8 cellular contexts compared by ENCODE assay signal in the genomic region with DNA sequence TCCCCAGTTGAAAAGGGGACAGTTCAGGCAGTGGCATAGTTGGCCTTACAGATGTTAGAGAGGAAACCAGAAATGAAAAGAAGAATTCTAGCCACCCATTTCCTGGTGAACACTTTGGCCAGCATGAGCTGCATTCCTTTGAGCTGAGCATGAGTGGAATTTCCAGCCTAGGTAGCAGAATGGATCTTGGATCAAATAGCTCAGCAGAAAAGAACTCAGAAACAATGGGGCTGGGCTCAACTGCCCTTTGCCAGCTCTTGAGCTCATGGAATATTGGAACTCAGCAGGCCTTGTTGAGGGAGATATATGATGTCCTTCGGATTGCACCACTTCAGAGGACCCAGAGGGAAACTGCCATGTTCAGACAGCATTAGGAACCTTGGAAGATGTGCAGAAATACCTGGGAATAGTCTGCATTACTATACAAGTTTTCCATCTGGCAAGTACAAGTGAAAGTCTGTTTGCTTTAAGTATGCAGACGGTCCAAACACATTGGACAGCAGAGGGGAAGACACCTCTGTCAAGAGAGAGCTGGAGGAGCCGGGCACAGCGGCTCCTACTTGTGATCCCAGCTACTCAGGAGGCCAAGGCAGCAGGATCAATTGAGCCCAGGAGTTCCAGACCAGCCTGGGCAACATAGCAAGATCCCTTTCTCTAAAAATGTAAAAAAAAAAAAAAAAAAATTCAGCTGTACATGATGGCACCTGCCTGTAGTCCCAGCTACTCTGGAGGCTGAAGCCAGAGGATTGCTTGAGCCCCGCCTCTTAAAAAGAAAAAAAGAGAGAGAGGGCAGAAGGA. TPM values are rescaled to one million over a fixed set of nuclear protein-coding genes. Genes with fewer than 3 reads are reported as not detected.
DNase-seq lines count a peak whose midpoint lies in the region; ATAC-seq and TF ChIP-seq lines count a peak whose summit lies in the region.

No MANE protein-coding gene starts in this region.

- no peaks in the 10 kb centered on the region for H3K9me3 Mint-ChIP-seq in mesothelial cell of epicardium
- H3K9me3 Mint-ChIP-seq in activated CD4-positive, alpha-beta T cell treated with anti-CD3 and anti-CD28 coated beads, Interleukin-2, amount 10 ng/mL, durations not matched to agents 24 days and 14 days, result no peaks in the 10 kb centered on the region

- intact Hi-C loops in activated CD4-positive, alpha-beta T cell treated with anti-CD3 and anti-CD28 coated beads, Interleukin-2, amount 10 ng/mL, durations not matched to agents 24 days and 14 days (cut with micrococcal nuclease), result loop anchor here (5.0 kb wide), 2 partner anchors 807 to 917 kb away; partner anchors contain the start of genes ANAPC13 and CEP63

- H3K36me3 Mint-ChIP-seq in mesothelial cell of epicardium, result no peaks in the 10 kb centered on the region
- H3K36me3 Mint-ChIP-seq in activated CD4-positive, alpha-beta T cell treated with anti-CD3 and anti-CD28 coated beads, Interleukin-2, amount 10 ng/mL, durations not matched to agents 24 days and 14 days (ENCODE audit: low read depth), result peaks cover 8% of the 10 kb centered on the region

- no peaks in the 10 kb centered on the region for H3K27me3 Mint-ChIP-seq in mesothelial cell of epicardium (ENCODE audit: low read depth)
- no peaks in the 10 kb centered on the region for H3K27me3 Mint-ChIP-seq in activated CD4-positive, alpha-beta T cell treated with anti-CD3 and anti-CD28 coated beads, Interleukin-2, amount 10 ng/mL, durations not matched to agents 24 days and 14 days

- no peak for ATAC-seq in GM19452 (IDR thresholded peaks at IDR 0.05; ENCODE audit: unreplicated experiment)

- peak overlapping the region; percentile 97 for H3K27ac Mint-ChIP-seq in mesothelial cell of epicardium
- H3K27ac Mint-ChIP-seq in activated CD4-positive, alpha-beta T cell treated with anti-CD3 and anti-CD28 coated beads, Interleukin-2, amount 10 ng/mL, durations not matched to agents 24 days and 14 days, result no peak overlapping the region

- DNase-seq in ACHN (peak; percentile 92), HT-29 (ENCODE audit: low spot score) (peak; percentile 42), dedifferentiated amniotic fluid mesenchymal stem cell (ENCODE audit: extremely low spot score) (peak; percentile 89), mesothelial cell of epicardium (ENCODE audit: low spot score in 2 of 2, unreplicated experiment in 2 of 2) (no peak), NCI-H510A treated with DMSO at 0.1 percent for 48 hours (lab: John Stamatoyannopoulos, UW) (no peak), DMS79 (lab: John Stamatoyannopoulos, UW) (no peak)
- DNase-seq in activated CD4-positive, alpha-beta T cell treated with anti-CD3 and anti-CD28 coated beads, Interleukin-2, amount 10 ng/mL, durations not matched to agents 24 days and 14 days, result no peak

- in situ Hi-C loops in ACHN (cut with HindIII; ENCODE audit: low pct_ligation_motif_present, low pct_unique_long_range_greater_than_20kb, low sequenced_read_pairs), result no loop called here

- no peak overlapping the region for H3K4me3 Mint-ChIP-seq in mesothelial cell of epicardium
- no peak overlapping the region for H3K4me3 Mint-ChIP-seq in activated CD4-positive, alpha-beta T cell treated with anti-CD3 and anti-CD28 coated beads, Interleukin-2, amount 10 ng/mL, durations not matched to agents 24 days and 14 days

- TF ChIP-seq CTCF in mesothelial cell of epicardium (IDR thresholded peaks at IDR 0.05; ENCODE audit: unreplicated experiment), result no peak

- H3K4me1 Mint-ChIP-seq in mesothelial cell of epicardium, result peaks cover 34% of the 10 kb centered on the region
- H3K4me1 Mint-ChIP-seq in activated CD4-positive, alpha-beta T cell treated with anti-CD3 and anti-CD28 coated beads, Interleukin-2, amount 10 ng/mL, durations not matched to agents 24 days and 14 days, result peaks cover 24% of the 10 kb centered on the region

RNA-seq across cellular contexts. Expression of gene CDV3, which starts 3.1 kb away (rescaled TPM):
- 73.9 and 79.6 TPM in 2 replicates for total RNA-seq in HT-29 (2014; rRNA removed; shearing (Covaris generic))
- 127 to 135 TPM (median 132 TPM) in 3 replicates for total RNA-seq in mesothelial cell of epicardium
- total RNA-seq in activated CD4-positive, alpha-beta T cell treated with anti-CD3 and anti-CD28 coated beads, Interleukin-2, amount 10 ng/mL, durations not matched to agents 24 days and 14 days, result 275 and 281 TPM in 2 replicates

Comparison
In these comparisons a context has a peak if more than half of its experiments do, and no peak if none do; other contexts are left out.
1. DNase-seq: peak in ACHN (single experiment), HT-29 (single experiment) and dedifferentiated amniotic fluid mesenchymal stem cell (single experiment); none in mesothelial cell of epicardium (0 of 2), NCI-H510A treated with DMSO at 0.1 percent for 48 hours (single experiment), activated CD4-positive, alpha-beta T cell treated with anti-CD3 and anti-CD28 coated beads, Interleukin-2, amount 10 ng/mL, durations not matched to agents 24 days and 14 days (single experiment) and DMS79 (single experiment).